In genomic region chr3:28890373-28890772, GRCh38 we compare ENCODE assay signal across 9 cellular contexts.
"Had no signal": no experiment of that assay in that cellular context is flagged by ENCODE, and none has a peak within 500 bp of the region (broad histone marks: within the 10 kb centered on the region; RNA-seq: fewer than 3 reads in every experiment).

No MANE protein-coding gene starts in this region.

- H3K27ac Mint-ChIP-seq: GM23338 had no signal

- H3K9me3 Mint-ChIP-seq: GM23338, H9 had no signal

- ATAC-seq: GM23338, K562 had no signal

- H3K4me3 ChIP-seq: GM23338, K562 had no signal

- DNase-seq: H9, HCEC 1CT, IMR-90, KG1 had no signal

- H3K4me1 Mint-ChIP-seq: GM23338 had no signal

- H3K4me2 ChIP-seq: GM23338 had no signal

- H2AFZ ChIP-seq: GM23338 had no signal

- FAIRE-seq: H1, H54, HTR-8/SVneo, K562 had no signal

- H3K4me3 Mint-ChIP-seq: GM23338, H9 had no signal
